25 cellular contexts compared by ENCODE assay signal in the genomic region with DNA sequence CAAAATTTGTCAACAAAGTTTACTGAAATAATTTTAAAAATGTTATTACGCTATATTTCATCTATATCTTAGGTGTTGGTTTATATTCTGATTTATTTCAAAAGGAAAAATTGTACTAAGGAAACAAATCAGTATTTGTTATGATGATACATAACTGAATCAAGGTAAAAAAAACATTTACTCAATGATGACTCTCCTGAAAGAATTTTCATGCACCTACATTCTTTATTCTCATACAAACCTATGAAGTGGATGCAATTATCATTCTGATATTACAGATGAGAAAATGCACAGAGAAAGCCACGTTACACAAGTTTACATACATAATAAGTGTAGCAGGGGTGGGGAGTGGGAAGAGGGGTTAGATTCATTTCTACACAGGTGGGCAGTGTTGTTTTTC.
DNase-seq lines count a peak whose midpoint lies in the region; ATAC-seq, FAIRE-seq and TF ChIP-seq lines count a peak whose summit lies in the region.
"Had no signal": no experiment of that assay in that cellular context is flagged by ENCODE, and none has a peak within 500 bp of the region (broad histone marks: within the 10 kb centered on the region; RNA-seq: fewer than 3 reads in every experiment).

No MANE protein-coding gene starts in this region.

- H3K9me3 ChIP-seq in PC-3 (ENCODE audit: low read length) (no peaks in the 10 kb centered on the region), vagina (no peaks in the 10 kb centered on the region)
- H3K9me3 ChIP-seq: BE2C, BLaER1 had no signal

- no peak for FAIRE-seq in bronchial epithelial cell (lab: Jason Lieb, UNC)
- FAIRE-seq: A204.1, GM12878, GM12892, GM18507 had no signal

- no peak for TF ChIP-seq CTCF in PC-3 (conservative IDR thresholded peaks at IDR 0.05; ENCODE audit: low read depth, low read length)
- TF ChIP-seq CTCF in bronchial epithelial cell (IDR thresholded peaks at IDR 0.05; ENCODE audit: insufficient read depth, low read length, severe bottlenecking): no peak
- no peak for TF ChIP-seq CTCF in vagina (IDR thresholded peaks at IDR 0.05)

- no peaks in the 10 kb centered on the region for H3F3A ChIP-seq in PC-3 (ENCODE audit: low read length, unreplicated experiment)

- intact Hi-C loops in PC-3 (cut with micrococcal nuclease): loop anchor here (5.0 kb wide), 1 partner anchor 212 kb away; no protein-coding TSS in a partner anchor
- intact Hi-C loops in vagina (cut with DNase I): no loop called here

- H3K27ac ChIP-seq in PC-3 (ENCODE audit: low read length) (peak overlapping the region; percentile 81), vagina (no peak overlapping the region)
- H3K27ac ChIP-seq: BLaER1 had no signal

- no peaks in the 10 kb centered on the region for H3K36me3 ChIP-seq in PC-3 (ENCODE audit: low read depth, low read length)
- H3K36me3 ChIP-seq in bronchial epithelial cell (ENCODE audit: control insufficient read depth, insufficient read depth, low read length): no peaks in the 10 kb centered on the region
- H3K36me3 ChIP-seq in vagina: no peaks in the 10 kb centered on the region
- H3K36me3 ChIP-seq: BE2C, BLaER1 had no signal

- DNase-seq in PC-3 (peak; percentile 70), bronchial epithelial cell (ENCODE audit: low read depth) (peak; percentile 36), vagina (ENCODE audit: extremely low spot score in 2 of 2) (no peak), T-helper 2 cell (no peak)
- DNase-seq: 8988T; ACHN; BE2C; C1 segment of cervical spinal cord; CD4-positive, alpha-beta memory T cell; CD4-positive, CD25-positive, alpha-beta regulatory T cell; CD8-positive, alpha-beta memory T cell; COR-L47; DMS 273 treated with DMSO at 0.1 percent for 48 hours; DMS153; DMS53; DMS79; DND-41; EL; GDM1 had no signal

- H3K4me3 ChIP-seq in PC-3 (ENCODE audit: low read length): peak overlapping the region; percentile 44
- no peak overlapping the region for H3K4me3 ChIP-seq in bronchial epithelial cell (ENCODE audit: low read depth, low read length)
- no peak overlapping the region for H3K4me3 ChIP-seq in vagina
- H3K4me3 ChIP-seq: BLaER1, GM12878 had no signal

- H2AFZ ChIP-seq in PC-3 (ENCODE audit: low read length): peak overlapping the region; percentile 36

- no TSS peak for BruUV-seq in PC-3 (replicated peaks; lab: Mats Ljungman, UMichigan)

- CTCF ChIA-PET in PC-3 (lab: Charles Lee): no interaction called here

- peak overlapping the region; percentile 75 for H3K4me2 ChIP-seq in PC-3 (ENCODE audit: low read length)
- H3K4me2 ChIP-seq: BLaER1 had no signal

- H3K9ac ChIP-seq in PC-3 (ENCODE audit: low read length): peak overlapping the region; percentile 23; the same call in 1 of the 2 replicates
- H3K9ac ChIP-seq: BLaER1 had no signal

- ATAC-seq in PC-3 (peak; percentile 83), HG02678 (IDR thresholded peaks at IDR 0.05; ENCODE audit: unreplicated experiment) (no peak)
- ATAC-seq: GM12878 had no signal

- H3K4me1 ChIP-seq in PC-3 (ENCODE audit: insufficient read depth, low read length) (peaks cover 28% of the 10 kb centered on the region), vagina (no peaks in the 10 kb centered on the region)
- H3K4me1 ChIP-seq: BE2C, BLaER1 had no signal

- H3K79me2 ChIP-seq in PC-3 (ENCODE audit: low read length): no peaks in the 10 kb centered on the region

- TF ChIP-seq POLR2A in vagina (IDR thresholded peaks at IDR 0.05): no peak

- no peaks in the 10 kb centered on the region for H4K20me1 ChIP-seq in PC-3 (ENCODE audit: low read length)
- H4K20me1 ChIP-seq: BLaER1 had no signal

- H3K27me3 ChIP-seq in PC-3 (ENCODE audit: low read length) (no peaks in the 10 kb centered on the region), bronchial epithelial cell (ENCODE audit: control insufficient read depth, insufficient read depth, low read length) (no peaks in the 10 kb centered on the region), vagina (no peaks in the 10 kb centered on the region)
- H3K27me3 ChIP-seq: BE2C, BLaER1 had no signal

- POLR2A ChIA-PET in PC-3 (lab: Charles Lee; ENCODE audit: unreplicated experiment): no interaction called here

- H3K9me2 ChIP-seq in PC-3 (replicated peaks; ENCODE audit: low read length): no peaks in the 10 kb centered on the region

Comparison
In these comparisons a context has a peak if more than half of its experiments do, and no peak if none do; other contexts are left out.
1. DNase-seq: peak in PC-3 (single experiment) and bronchial epithelial cell (single experiment); none in vagina (0 of 2) and T-helper 2 cell (0 of 5).